In the genomic region with DNA sequence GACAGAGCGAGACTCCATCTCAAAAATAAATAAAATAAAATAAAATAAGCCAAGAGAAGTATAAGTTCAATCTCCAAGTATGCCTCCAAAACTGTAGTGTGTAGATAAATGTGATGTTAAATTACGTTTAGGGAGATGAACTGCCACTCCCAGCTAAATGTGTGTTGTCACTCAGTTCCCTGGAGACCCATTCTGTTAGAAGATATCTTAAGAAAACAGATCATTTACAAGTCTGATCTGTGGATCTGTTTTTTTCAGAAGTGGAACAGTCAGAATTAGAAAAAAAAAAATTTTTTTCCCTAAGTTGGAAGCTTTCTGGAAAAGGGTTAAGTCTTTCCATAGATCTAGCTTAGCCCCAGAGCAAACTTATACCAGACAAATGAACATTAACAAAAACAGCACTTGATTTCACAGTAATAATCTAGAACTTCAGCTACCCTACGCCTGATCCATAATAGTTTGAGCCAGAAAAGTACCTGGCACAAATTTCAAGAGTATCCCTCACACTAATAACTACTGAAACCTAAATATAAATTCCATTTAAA, we compare ENCODE assay signal across 1 cellular context.
TF ChIP-seq lines count a peak whose summit lies in the region.

No MANE protein-coding gene starts in this region.

TF ChIP-seq in HEK293T, 16 proteins besides CTCF, POLR2A, EP300 and RAD21:
- TF ChIP-seq SUZ12 (IDR thresholded peaks at IDR 0.05) (no peak), PKNOX1 (IDR thresholded peaks at IDR 0.05) (0 out of 2 replicates have a peak, but pooled peaks have one; percentile 19)
